ENCODE assay signal across 31 cellular contexts in the genomic region with DNA sequence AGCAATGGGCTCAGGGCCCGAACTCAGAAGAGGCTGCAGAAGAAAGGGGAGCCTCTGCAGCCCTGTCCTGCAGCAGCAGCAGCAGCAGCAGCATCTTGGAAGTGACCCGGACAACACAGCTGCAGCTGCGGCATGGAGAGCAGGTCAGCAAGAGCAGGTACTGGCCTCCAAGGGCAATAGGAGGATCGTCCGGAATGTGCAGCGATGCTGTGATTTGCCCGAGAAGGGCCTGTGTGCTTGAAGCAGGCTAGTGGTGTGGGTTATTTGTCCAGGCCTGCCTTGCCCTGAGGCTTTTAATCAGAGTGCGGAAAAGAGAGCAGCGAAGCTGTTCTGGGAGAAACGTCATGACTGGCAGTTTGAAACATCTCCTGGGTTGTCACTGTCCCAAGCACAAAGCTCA.
"Had no signal": no experiment of that assay in that cellular context is flagged by ENCODE, and none has a peak within 500 bp of the region (broad histone marks: within the 10 kb centered on the region; RNA-seq: fewer than 3 reads in every experiment).

No MANE protein-coding gene starts in this region.

- H3K36me3 ChIP-seq: brain microvascular endothelial cell, SJSA1 had no signal

- H3K36me3 Mint-ChIP-seq: activated naive CD8-positive, alpha-beta T cell treated with anti-CD3 and anti-CD28 coated beads for 36 hours had no signal

- H3K9ac ChIP-seq: SK-N-SH had no signal

- H3K9me3 ChIP-seq: SJSA1, SK-N-SH had no signal

- H3K4me1 ChIP-seq: SJSA1 had no signal

- H3K4me2 ChIP-seq: SK-N-SH had no signal

- H3K27me3 Mint-ChIP-seq: activated CD4-positive, alpha-beta T cell treated with anti-CD3 and anti-CD28 coated beads, Interleukin-2, amount 10 ng/mL, durations not matched to agents 24 days and 14 days; activated CD8-positive, alpha-beta T cell treated with anti-CD3 and anti-CD28 coated beads for 36 hours; activated naive CD8-positive, alpha-beta T cell treated with anti-CD3 and anti-CD28 coated beads for 36 hours; activated T-helper 17 cell treated with anti-CD3 and anti-CD28 coated beads, Interleukin-2, amount 50 U/mL, for 72 hours had no signal

- H3K27ac Mint-ChIP-seq: activated CD4-positive, alpha-beta T cell treated with anti-CD3 and anti-CD28 coated beads, Interleukin-2, amount 10 ng/mL, durations not matched to agents 24 days and 14 days; activated CD8-positive, alpha-beta T cell treated with anti-CD3 and anti-CD28 coated beads for 36 hours; activated naive CD8-positive, alpha-beta T cell treated with anti-CD3 and anti-CD28 coated beads for 36 hours; activated T-cell treated with anti-CD3 and anti-CD28 coated beads, Interleukin-2, amount 50 U/mL, for 72 hours; activated T-helper 17 cell treated with anti-CD3 and anti-CD28 coated beads, Interleukin-2, amount 50 U/mL, for 72 hours; T-helper 1 cell treated with Interleukin-12 subunit alpha and Interleukin-12 subunit beta and Interleukin-4 antibody, amounts not matched to agents 30 μg/mL and 1 μg/mL, for 36 hours; T-helper 2 cell treated with Interferon-gamma antibody and Interleukin-4, amounts not matched to agents 5 μg/mL and 100 μg/mL, for 36 hours had no signal

- ATAC-seq: activated CD8-positive, alpha-beta T cell treated with anti-CD3 and anti-CD28 coated beads for 36 hours; activated T-cell treated with anti-CD3 and anti-CD28 coated beads, Interleukin-2, amount 50 U/mL, for 72 hours; activated T-helper 17 cell treated with anti-CD3 and anti-CD28 coated beads, Interleukin-2, amount 50 U/mL, for 72 hours; K562; Panc1 had no signal

- H3K27me3 ChIP-seq: brain microvascular endothelial cell, SJSA1 had no signal

- H3K27ac ChIP-seq: brain microvascular endothelial cell, SJSA1 had no signal

- FAIRE-seq: K562, TTC549 had no signal

- H3K4me1 Mint-ChIP-seq: activated CD4-positive, alpha-beta T cell treated with anti-CD3 and anti-CD28 coated beads, Interleukin-2, amount 10 ng/mL, durations not matched to agents 24 days and 14 days; activated naive CD8-positive, alpha-beta T cell treated with anti-CD3 and anti-CD28 coated beads for 36 hours; activated T-helper 17 cell treated with anti-CD3 and anti-CD28 coated beads, Interleukin-2, amount 50 U/mL, for 72 hours had no signal

- H3K4me3 Mint-ChIP-seq: activated CD4-positive, alpha-beta T cell treated with anti-CD3 and anti-CD28 coated beads, Interleukin-2, amount 10 ng/mL, durations not matched to agents 24 days and 14 days; activated CD8-positive, alpha-beta T cell treated with anti-CD3 and anti-CD28 coated beads for 36 hours; activated naive CD8-positive, alpha-beta T cell treated with anti-CD3 and anti-CD28 coated beads for 36 hours; activated T-cell treated with anti-CD3 and anti-CD28 coated beads, Interleukin-2, amount 50 U/mL, for 72 hours; activated T-helper 17 cell treated with anti-CD3 and anti-CD28 coated beads, Interleukin-2, amount 50 U/mL, for 72 hours; T-helper 1 cell treated with Interleukin-12 subunit alpha and Interleukin-12 subunit beta and Interleukin-4 antibody, amounts not matched to agents 30 μg/mL and 1 μg/mL, for 36 hours; T-helper 2 cell treated with Interferon-gamma antibody and Interleukin-4, amounts not matched to agents 5 μg/mL and 100 μg/mL, for 36 hours had no signal

- DNase-seq: activated CD4-positive, alpha-beta T cell treated with anti-CD3 and anti-CD28 coated beads, Interleukin-2, amount 10 ng/mL, durations not matched to agents 24 days and 14 days; activated CD4-positive, alpha-beta T cell treated with anti-CD3 and anti-CD28 coated beads, Interleukin-2, amount 50 U/mL, for 4 hours; activated CD8-positive, alpha-beta T cell treated with anti-CD3 and anti-CD28 coated beads for 36 hours; activated effector memory CD4-positive, alpha-beta T cell treated with anti-CD3 and anti-CD28 coated beads, Interleukin-2, amount 50 U/mL, for 16 hours; activated naive CD4-positive, alpha-beta T cell; activated naive CD4-positive, alpha-beta T cell treated with anti-CD3 and anti-CD28 coated beads, Interleukin-2, amount 50 U/mL, for 16 hours; activated naive CD8-positive, alpha-beta T cell treated with anti-CD3 and anti-CD28 coated beads for 36 hours; activated T-cell treated with anti-CD3 and anti-CD28 coated beads, Interleukin-2, amount 50 U/mL, for 1 hour; activated T-cell treated with anti-CD3 and anti-CD28 coated beads, Interleukin-2, amount 50 U/mL, for 72 hours; amniotic stem cell; aorta; brain microvascular endothelial cell; NCI-H1105; NCI-H1417 treated with DMSO at 0.1 percent for 48 hours; NCI-H187 treated with DMSO at 0.1 percent for 48 hours; NCI-H2081; NCI-H2171 treated with DMSO at 0.1 percent for 48 hours; NCI-H2227 treated with DMSO at 0.1 percent for 48 hours; NCI-H446 treated with DMSO at 0.1 percent for 48 hours; NCI-H524; NCI-H69; NCI-H82; SHP77; SK-N-SH had no signal

- H3K4me3 ChIP-seq: K562, SJSA1 had no signal

- H3K9me3 Mint-ChIP-seq: activated CD4-positive, alpha-beta T cell treated with anti-CD3 and anti-CD28 coated beads, Interleukin-2, amount 10 ng/mL, durations not matched to agents 24 days and 14 days; activated CD8-positive, alpha-beta T cell treated with anti-CD3 and anti-CD28 coated beads for 36 hours; activated naive CD8-positive, alpha-beta T cell treated with anti-CD3 and anti-CD28 coated beads for 36 hours; activated T-cell treated with anti-CD3 and anti-CD28 coated beads, Interleukin-2, amount 50 U/mL, for 72 hours; activated T-helper 17 cell treated with anti-CD3 and anti-CD28 coated beads, Interleukin-2, amount 50 U/mL, for 72 hours; T-helper 1 cell treated with Interleukin-12 subunit alpha and Interleukin-12 subunit beta and Interleukin-4 antibody, amounts not matched to agents 30 μg/mL and 1 μg/mL, for 36 hours; T-helper 2 cell treated with Interferon-gamma antibody and Interleukin-4, amounts not matched to agents 5 μg/mL and 100 μg/mL, for 36 hours had no signal
